20 cellular contexts compared by ENCODE assay signal in genomic region chr22:26534166-26534855, GRCh38. TPM values are rescaled to one million over a fixed set of nuclear protein-coding genes. Genes with fewer than 3 reads are reported as not detected.
DNase-seq lines count a peak whose midpoint lies in the region; ATAC-seq and TF ChIP-seq lines count a peak whose summit lies in the region.
"Had no signal": no experiment of that assay in that cellular context is flagged by ENCODE, and none has a peak within 500 bp of the region (broad histone marks: within the 10 kb centered on the region; RNA-seq: fewer than 3 reads in every experiment).

No MANE protein-coding gene starts in this region.

- H3K36me3 ChIP-seq in BLaER1: peaks cover 85% of the 10 kb centered on the region
- H3K36me3 ChIP-seq: uterus had no signal

- no peak overlapping the region for H3K27ac Mint-ChIP-seq in MCF 10A (ENCODE audit: low read depth, unreplicated experiment)
- H3K27ac Mint-ChIP-seq in naive thymus-derived CD8-positive, alpha-beta T cell: peak overlapping the region in 8 of 10 donors; percentile 39 to 89 (median 76)

- POLR2A ChIA-PET in MCF 10A (lab: Yijun Ruan, JAX): interaction anchor here (0.8 kb wide), 1 partner anchor 51 kb away, joined by 3 read pairs; the partner anchor contains the start of genes HPS4 and SRRD
- POLR2A ChIA-PET in naive thymus-derived CD8-positive, alpha-beta T cell (lab: Charles Lee): interaction anchor here (1.4 kb wide), 1 partner anchor 109 kb away, joined by 3 read pairs; no protein-coding TSS in a partner anchor

- H3K27me3 Mint-ChIP-seq in MCF 10A (ENCODE audit: insufficient read depth, unreplicated experiment): no peaks in the 10 kb centered on the region
- H3K27me3 Mint-ChIP-seq in naive thymus-derived CD8-positive, alpha-beta T cell: no peaks in the 10 kb centered on the region

- H3K9ac ChIP-seq in BLaER1: peak overlapping the region; percentile 67

- H3K27me3 ChIP-seq in BLaER1 (no peaks in the 10 kb centered on the region), HL-60 (ENCODE audit: insufficient read depth, poor library complexity, severe bottlenecking) (no peaks in the 10 kb centered on the region)
- H3K27me3 ChIP-seq: uterus had no signal

- CTCF ChIA-PET in MCF 10A (lab: Yijun Ruan, JAX): interaction anchor here (0.6 to 0.8 kb wide), 2 partner anchors 170 to 750 kb away, joined by 4 to 5 read pairs; no protein-coding TSS in a partner anchor

- H3K4me3 Mint-ChIP-seq in MCF 10A (ENCODE audit: unreplicated experiment): no peak overlapping the region
- no peak overlapping the region for H3K4me3 Mint-ChIP-seq in naive thymus-derived CD8-positive, alpha-beta T cell

- no peak for ATAC-seq in naive thymus-derived CD8-positive, alpha-beta T cell
- ATAC-seq: Right ventricle myocardium inferior had no signal

- H4K20me1 ChIP-seq in BLaER1: no peaks in the 10 kb centered on the region

- H3K27ac ChIP-seq in BLaER1 (peak overlapping the region; percentile 83), HL-60 (replicated peaks) (peak overlapping the region; percentile 55; the same call in 1 of the 2 replicates)
- H3K27ac ChIP-seq: uterus had no signal

- peaks cover 15% of the 10 kb centered on the region for H3K4me1 Mint-ChIP-seq in MCF 10A (ENCODE audit: insufficient read depth, unreplicated experiment)
- H3K4me1 Mint-ChIP-seq in naive thymus-derived CD8-positive, alpha-beta T cell: peaks cover 15 to 37% (median 28%) of the 10 kb centered on the region in 4 donors

- intact Hi-C loops in MCF 10A (cut with micrococcal nuclease): no loop called here

- H3K4me1 ChIP-seq in BLaER1: peaks cover 46% of the 10 kb centered on the region
- H3K4me1 ChIP-seq: uterus had no signal

- peaks cover 9% of the 10 kb centered on the region for H3K36me3 Mint-ChIP-seq in MCF 10A (ENCODE audit: insufficient read depth, unreplicated experiment)
- peaks cover 0 to 91% (median 14%) of the 10 kb centered on the region in 3 donors for H3K36me3 Mint-ChIP-seq in naive thymus-derived CD8-positive, alpha-beta T cell

- no peaks in the 10 kb centered on the region for H3K9me3 Mint-ChIP-seq in MCF 10A (ENCODE audit: unreplicated experiment)
- H3K9me3 Mint-ChIP-seq in naive thymus-derived CD8-positive, alpha-beta T cell: no peaks in the 10 kb centered on the region
- H3K9me3 Mint-ChIP-seq: activated naive CD4-positive, alpha-beta T cell treated with anti-CD3 and anti-CD28 coated beads, Interleukin-2, amount 50 U/mL, for 72 hours had no signal

- H3K4me2 ChIP-seq in BLaER1: peak overlapping the region; percentile 77

- DNase-seq in HL-60 (ENCODE audit: low read depth in 1 of 2, low spot score in 1 of 2) (no peak), MCF 10A (ENCODE audit: unreplicated experiment) (peak; percentile 38), cerebellum (ENCODE audit: low spot score) (no peak), pons (ENCODE audit: low spot score) (no peak), AML-193 (lab: John Stamatoyannopoulos, UW) (no peak)
- no peak for DNase-seq in naive thymus-derived CD8-positive, alpha-beta T cell
- DNase-seq in stimulated activated naive CD4-positive, alpha-beta T cell (lab: John Stamatoyannopoulos, UW): no peak
- DNase-seq: activated CD8-positive, alpha-beta memory T cell treated with anti-CD3 and anti-CD28 coated beads, Interleukin-2, amount 50 U/mL, for 48 hours; caudate nucleus; H7; mesendoderm; MM.1S; NCI-H2081; NCI-H774; T-helper 2 cell; uterus had no signal

- BruUV-seq in MCF 10A (replicated peaks; lab: Mats Ljungman, UMichigan): no TSS peak

- H3K9me3 ChIP-seq in BLaER1: no peaks in the 10 kb centered on the region
- H3K9me3 ChIP-seq: uterus had no signal

- TF ChIP-seq CTCF in HL-60 (IDR thresholded peaks at IDR 0.05; ENCODE audit: insufficient read depth, low read length) (no peak), MCF 10A (IDR thresholded peaks at IDR 0.05; ENCODE audit: unreplicated experiment) (no peak)

- H3K4me3 ChIP-seq in BLaER1: no peak overlapping the region
- H3K4me3 ChIP-seq in HL-60 (replicated peaks; ENCODE audit: insufficient read depth, low read length): no peak overlapping the region
- H3K4me3 ChIP-seq: skin epidermis, uterus had no signal

RNA-seq across cellular contexts. Expression of gene TFIP11, which starts 22.0 kb away (rescaled TPM):
- 41.0 and 58.9 TPM in 2 replicates for total RNA-seq in MCF 10A (2022)
- total RNA-seq in naive thymus-derived CD8-positive, alpha-beta T cell: 10 to 100 TPM; 56.2 to 67.8 TPM
- 10 to 100 TPM; 15.3 to 33.9 (median 22.3) TPM for polyA plus RNA-seq in naive thymus-derived CD8-positive, alpha-beta T cell
- 22.8 TPM for total RNA-seq in cerebellum

RNA-seq across cellular contexts. Expression of gene SRRD, which starts 50.6 kb away (rescaled TPM):
- total RNA-seq in MCF 10A (2022) (22.4 and 27.9 TPM in 2 replicates), cerebellum (14.7 TPM)
- total RNA-seq in naive thymus-derived CD8-positive, alpha-beta T cell: 10 to 100 TPM; 21.4 to 24.6 TPM
- polyA plus RNA-seq in naive thymus-derived CD8-positive, alpha-beta T cell: 10 to 100 TPM; 17.1 to 27.0 (median 17.9) TPM

RNA-seq across cellular contexts. Expression of gene HPS4, which starts 50.7 kb away (rescaled TPM):
- total RNA-seq in MCF 10A (2022): 35.6 and 38.3 TPM in 2 replicates
- 10 to 100 TPM; 63.9 to 64.3 TPM for total RNA-seq in naive thymus-derived CD8-positive, alpha-beta T cell
- polyA plus RNA-seq in naive thymus-derived CD8-positive, alpha-beta T cell: 10 to 100 TPM; 10.5 to 18.4 (median 16.2) TPM
- 37.7 TPM for total RNA-seq in cerebellum

RNA-seq across cellular contexts. Expression of gene TPST2, which starts 55.6 kb away (rescaled TPM):
- total RNA-seq in MCF 10A (2022) (6.1 and 7.0 TPM in 2 replicates), cerebellum (8.3 TPM)
- total RNA-seq in naive thymus-derived CD8-positive, alpha-beta T cell: 10 to 100 TPM; 40.8 to 43.2 TPM
- polyA plus RNA-seq in naive thymus-derived CD8-positive, alpha-beta T cell: 100 to 1,000 TPM in 2 of 3 donors, 10 to 100 TPM in 1; 87.9 to 134 (median 126) TPM
